Comparison of ENCODE assay signal across 1 cellular context in the genomic region with DNA sequence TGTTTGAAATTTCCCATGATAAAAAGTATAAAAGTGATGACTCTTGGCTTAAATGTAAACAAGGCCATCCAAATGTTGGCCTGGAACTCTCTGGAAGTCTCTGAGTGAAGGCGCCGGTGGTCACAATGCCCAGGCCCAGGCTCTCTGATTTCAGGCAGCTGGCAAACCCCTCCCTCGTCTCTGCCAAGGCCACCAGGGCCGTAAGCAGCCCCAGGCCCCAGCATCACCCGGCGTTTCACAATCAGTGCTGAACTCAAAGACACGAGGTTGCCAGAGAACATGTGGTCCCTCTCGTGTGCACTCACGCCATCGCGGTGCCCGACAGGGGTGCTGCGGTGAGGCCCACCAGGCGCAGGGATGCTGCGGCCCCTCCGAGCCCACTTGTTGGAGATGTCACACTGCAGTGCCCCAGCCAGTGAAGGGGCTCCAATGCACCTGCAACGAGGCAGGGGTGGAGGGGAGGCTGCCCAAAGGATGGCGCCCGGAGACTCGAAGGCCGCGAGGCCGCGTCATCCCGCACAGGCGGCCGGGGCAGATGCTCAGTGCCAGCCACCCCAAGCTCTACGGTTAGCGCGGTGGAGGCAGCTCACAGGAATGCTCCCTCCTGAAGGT.
TF ChIP-seq lines count a peak whose summit lies in the region.

No MANE protein-coding gene starts in this region.

TF ChIP-seq in WTC11, 78 proteins besides CTCF, POLR2A, EP300 and RAD21 (continued from another document):
- TF ChIP-seq, protein P1, sequence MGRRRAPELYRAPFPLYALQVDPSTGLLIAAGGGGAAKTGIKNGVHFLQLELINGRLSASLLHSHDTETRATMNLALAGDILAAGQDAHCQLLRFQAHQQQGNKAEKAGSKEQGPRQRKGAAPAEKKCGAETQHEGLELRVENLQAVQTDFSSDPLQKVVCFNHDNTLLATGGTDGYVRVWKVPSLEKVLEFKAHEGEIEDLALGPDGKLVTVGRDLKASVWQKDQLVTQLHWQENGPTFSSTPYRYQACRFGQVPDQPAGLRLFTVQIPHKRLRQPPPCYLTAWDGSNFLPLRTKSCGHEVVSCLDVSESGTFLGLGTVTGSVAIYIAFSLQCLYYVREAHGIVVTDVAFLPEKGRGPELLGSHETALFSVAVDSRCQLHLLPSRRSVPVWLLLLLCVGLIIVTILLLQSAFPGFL (CRISPR knock-in tag; IDR thresholded peaks at IDR 0.05; ENCODE audit: borderline replicate concordance) = no peak
- TF ChIP-seq OVOL2 (CRISPR knock-in tag; IDR thresholded peaks at IDR 0.05; ENCODE audit: borderline replicate concordance) = no peak
- TF ChIP-seq, protein P2, sequence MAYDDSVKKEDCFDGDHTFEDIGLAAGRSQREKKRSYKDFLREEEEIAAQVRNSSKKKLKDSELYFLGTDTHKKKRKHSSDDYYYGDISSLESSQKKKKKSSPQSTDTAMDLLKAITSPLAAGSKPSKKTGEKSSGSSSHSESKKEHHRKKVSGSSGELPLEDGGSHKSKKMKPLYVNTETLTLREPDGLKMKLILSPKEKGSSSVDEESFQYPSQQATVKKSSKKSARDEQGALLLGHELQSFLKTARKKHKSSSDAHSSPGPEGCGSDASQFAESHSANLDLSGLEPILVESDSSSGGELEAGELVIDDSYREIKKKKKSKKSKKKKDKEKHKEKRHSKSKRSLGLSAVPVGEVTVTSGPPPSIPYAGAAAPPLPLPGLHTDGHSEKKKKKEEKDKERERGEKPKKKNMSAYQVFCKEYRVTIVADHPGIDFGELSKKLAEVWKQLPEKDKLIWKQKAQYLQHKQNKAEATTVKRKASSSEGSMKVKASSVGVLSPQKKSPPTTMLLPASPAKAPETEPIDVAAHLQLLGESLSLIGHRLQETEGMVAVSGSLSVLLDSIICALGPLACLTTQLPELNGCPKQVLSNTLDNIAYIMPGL (CRISPR knock-in tag; IDR thresholded peaks at IDR 0.05) = no peak
- TF ChIP-seq CREB1 (CRISPR knock-in tag; IDR thresholded peaks at IDR 0.05) = no peak
- TF ChIP-seq, protein P3, sequence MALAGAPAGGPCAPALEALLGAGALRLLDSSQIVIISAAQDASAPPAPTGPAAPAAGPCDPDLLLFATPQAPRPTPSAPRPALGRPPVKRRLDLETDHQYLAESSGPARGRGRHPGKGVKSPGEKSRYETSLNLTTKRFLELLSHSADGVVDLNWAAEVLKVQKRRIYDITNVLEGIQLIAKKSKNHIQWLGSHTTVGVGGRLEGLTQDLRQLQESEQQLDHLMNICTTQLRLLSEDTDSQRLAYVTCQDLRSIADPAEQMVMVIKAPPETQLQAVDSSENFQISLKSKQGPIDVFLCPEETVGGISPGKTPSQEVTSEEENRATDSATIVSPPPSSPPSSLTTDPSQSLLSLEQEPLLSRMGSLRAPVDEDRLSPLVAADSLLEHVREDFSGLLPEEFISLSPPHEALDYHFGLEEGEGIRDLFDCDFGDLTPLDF (CRISPR knock-in tag; IDR thresholded peaks at IDR 0.05) = no peak
- no peak for TF ChIP-seq ETV6 (CRISPR knock-in tag; IDR thresholded peaks at IDR 0.05)
